Comparison of ENCODE assay signal across 1 cellular context in the genomic region with DNA sequence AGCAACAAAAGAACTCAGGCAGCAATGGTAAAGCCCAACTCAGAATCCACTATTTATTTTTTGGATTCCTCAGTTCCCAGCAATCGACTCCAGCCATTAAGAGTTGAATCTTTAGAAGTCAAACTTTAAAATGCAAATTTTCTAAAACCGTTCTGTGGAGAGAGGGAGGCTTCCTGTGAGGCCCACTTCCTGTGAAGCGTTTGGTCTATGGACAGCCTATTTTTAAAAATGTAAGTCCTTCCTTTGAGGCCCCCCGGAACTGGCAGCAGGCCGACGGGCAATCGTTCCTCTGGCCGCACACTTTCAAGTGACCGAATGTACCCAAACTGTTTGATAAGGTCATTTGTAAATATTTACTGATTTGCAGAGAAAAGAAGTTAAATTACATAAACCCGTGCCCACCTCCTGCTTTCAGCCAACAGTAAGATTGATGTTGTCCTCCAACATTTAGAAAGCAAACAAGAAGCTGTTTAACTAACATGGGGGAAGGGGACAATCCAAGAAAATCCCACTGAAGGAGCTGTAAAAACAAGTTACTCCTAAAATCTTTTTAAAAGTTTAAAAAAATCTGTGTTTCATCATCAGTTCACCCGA.
TF ChIP-seq lines count a peak whose summit lies in the region.

No MANE protein-coding gene starts in this region.

TF ChIP-seq in GM23338, 12 proteins besides CTCF, POLR2A, EP300 and RAD21 (continued from another document):
- TF ChIP-seq, protein P1, sequence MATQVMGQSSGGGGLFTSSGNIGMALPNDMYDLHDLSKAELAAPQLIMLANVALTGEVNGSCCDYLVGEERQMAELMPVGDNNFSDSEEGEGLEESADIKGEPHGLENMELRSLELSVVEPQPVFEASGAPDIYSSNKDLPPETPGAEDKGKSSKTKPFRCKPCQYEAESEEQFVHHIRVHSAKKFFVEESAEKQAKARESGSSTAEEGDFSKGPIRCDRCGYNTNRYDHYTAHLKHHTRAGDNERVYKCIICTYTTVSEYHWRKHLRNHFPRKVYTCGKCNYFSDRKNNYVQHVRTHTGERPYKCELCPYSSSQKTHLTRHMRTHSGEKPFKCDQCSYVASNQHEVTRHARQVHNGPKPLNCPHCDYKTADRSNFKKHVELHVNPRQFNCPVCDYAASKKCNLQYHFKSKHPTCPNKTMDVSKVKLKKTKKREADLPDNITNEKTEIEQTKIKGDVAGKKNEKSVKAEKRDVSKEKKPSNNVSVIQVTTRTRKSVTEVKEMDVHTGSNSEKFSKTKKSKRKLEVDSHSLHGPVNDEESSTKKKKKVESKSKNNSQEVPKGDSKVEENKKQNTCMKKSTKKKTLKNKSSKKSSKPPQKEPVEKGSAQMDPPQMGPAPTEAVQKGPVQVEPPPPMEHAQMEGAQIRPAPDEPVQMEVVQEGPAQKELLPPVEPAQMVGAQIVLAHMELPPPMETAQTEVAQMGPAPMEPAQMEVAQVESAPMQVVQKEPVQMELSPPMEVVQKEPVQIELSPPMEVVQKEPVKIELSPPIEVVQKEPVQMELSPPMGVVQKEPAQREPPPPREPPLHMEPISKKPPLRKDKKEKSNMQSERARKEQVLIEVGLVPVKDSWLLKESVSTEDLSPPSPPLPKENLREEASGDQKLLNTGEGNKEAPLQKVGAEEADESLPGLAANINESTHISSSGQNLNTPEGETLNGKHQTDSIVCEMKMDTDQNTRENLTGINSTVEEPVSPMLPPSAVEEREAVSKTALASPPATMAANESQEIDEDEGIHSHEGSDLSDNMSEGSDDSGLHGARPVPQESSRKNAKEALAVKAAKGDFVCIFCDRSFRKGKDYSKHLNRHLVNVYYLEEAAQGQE (IDR thresholded peaks at IDR 0.05; ENCODE audit: unreplicated experiment): no peak
- TF ChIP-seq ZNF331 (CRISPR knock-in tag; IDR thresholded peaks at IDR 0.05; ENCODE audit: low read depth) (no peak), ZNF114 (CRISPR knock-in tag; IDR thresholded peaks at IDR 0.05) (no peak)
- TF ChIP-seq, protein P2, sequence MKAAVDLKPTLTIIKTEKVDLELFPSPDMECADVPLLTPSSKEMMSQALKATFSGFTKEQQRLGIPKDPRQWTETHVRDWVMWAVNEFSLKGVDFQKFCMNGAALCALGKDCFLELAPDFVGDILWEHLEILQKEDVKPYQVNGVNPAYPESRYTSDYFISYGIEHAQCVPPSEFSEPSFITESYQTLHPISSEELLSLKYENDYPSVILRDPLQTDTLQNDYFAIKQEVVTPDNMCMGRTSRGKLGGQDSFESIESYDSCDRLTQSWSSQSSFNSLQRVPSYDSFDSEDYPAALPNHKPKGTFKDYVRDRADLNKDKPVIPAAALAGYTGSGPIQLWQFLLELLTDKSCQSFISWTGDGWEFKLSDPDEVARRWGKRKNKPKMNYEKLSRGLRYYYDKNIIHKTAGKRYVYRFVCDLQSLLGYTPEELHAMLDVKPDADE (IDR thresholded peaks at IDR 0.05): peak; percentile 87
